In the genomic region with DNA sequence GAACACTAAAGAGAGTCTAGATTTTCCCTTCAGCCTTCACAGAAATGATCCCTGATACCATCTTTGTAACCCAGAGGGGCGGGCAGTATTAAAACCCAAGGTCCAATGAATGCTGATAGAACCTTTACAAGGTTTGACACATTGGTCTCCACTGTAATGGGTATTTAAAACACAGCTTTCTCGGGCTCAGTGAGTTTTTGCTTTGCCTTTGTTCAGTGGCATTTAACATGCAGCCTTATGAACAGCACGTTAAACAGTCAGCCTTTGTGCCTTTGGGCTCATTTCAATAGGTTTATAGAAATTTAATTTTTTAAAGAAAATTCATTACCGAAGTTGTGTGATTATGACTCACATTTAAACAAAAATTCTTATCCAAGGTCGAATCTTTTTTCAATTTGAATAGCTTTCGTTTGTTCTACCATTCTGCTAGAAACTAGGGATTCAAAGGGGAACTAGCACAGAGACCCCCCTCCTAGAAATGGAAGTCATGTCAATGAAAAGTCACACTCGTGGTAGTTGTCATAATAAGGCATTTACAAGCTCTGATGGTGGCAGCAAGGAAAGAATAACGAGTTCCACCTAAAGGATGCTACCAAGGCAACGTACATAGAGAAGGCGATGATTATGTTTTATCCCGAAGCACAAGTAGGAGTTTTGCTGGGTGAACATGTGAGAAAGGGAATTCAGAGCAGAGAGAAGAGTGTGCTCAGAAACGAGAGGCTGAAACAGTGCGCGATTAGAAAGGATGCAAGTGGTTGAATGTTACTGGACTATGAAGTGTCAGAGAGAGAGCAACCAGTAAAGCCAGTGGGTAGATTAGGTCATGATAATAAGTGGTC, we compare ENCODE assay signal across 10 cellular contexts.
"Had no signal": no experiment of that assay in that cellular context is flagged by ENCODE, and none has a peak within 500 bp of the region (broad histone marks: within the 10 kb centered on the region; RNA-seq: fewer than 3 reads in every experiment).

No MANE protein-coding gene starts in this region.

- H3K4me1 ChIP-seq: left ventricle myocardium inferior, tibial nerve had no signal

- H3K27ac Mint-ChIP-seq: activated T-helper 17 cell treated with anti-CD3 and anti-CD28 coated beads, Interleukin-2, amount 50 U/mL, for 72 hours; stimulated activated memory B cell treated with anti-CD40 and anti-IgM and Interleukin-4, amounts not matched to agents 10 μg/mL and 1 μg/mL and 100 μg/mL, for 72 hours had no signal

- H3K27me3 ChIP-seq: dorsolateral prefrontal cortex, tibial nerve had no signal

- DNase-seq: activated naive CD4-positive, alpha-beta T cell treated with Interleukin-2 at 50 U/mL for 16 hours; activated T-cell treated with anti-CD3 and anti-CD28 coated beads for 4 hours; dorsolateral prefrontal cortex; left ventricle myocardium inferior; T-helper 1 cell; T1000 had no signal

- H3K4me3 Mint-ChIP-seq: activated T-helper 17 cell treated with anti-CD3 and anti-CD28 coated beads, Interleukin-2, amount 50 U/mL, for 72 hours; nephron; stimulated activated memory B cell treated with anti-CD40 and anti-IgM and Interleukin-4, amounts not matched to agents 10 μg/mL and 1 μg/mL and 100 μg/mL, for 72 hours had no signal

- H3K36me3 Mint-ChIP-seq: stimulated activated memory B cell treated with anti-CD40 and anti-IgM and Interleukin-4, amounts not matched to agents 10 μg/mL and 1 μg/mL and 100 μg/mL, for 72 hours had no signal

- H3K4me3 ChIP-seq: left ventricle myocardium inferior, tibial nerve had no signal

- H3K36me3 ChIP-seq: left ventricle myocardium inferior, tibial nerve had no signal

- H3K9me3 Mint-ChIP-seq: activated T-helper 17 cell treated with anti-CD3 and anti-CD28 coated beads, Interleukin-2, amount 50 U/mL, for 72 hours had no signal

- H3K4me1 Mint-ChIP-seq: activated T-helper 17 cell treated with anti-CD3 and anti-CD28 coated beads, Interleukin-2, amount 50 U/mL, for 72 hours; stimulated activated memory B cell treated with anti-CD40 and anti-IgM and Interleukin-4, amounts not matched to agents 10 μg/mL and 1 μg/mL and 100 μg/mL, for 72 hours had no signal

- H3K27ac ChIP-seq: left ventricle myocardium inferior, tibial nerve had no signal
